24 cellular contexts compared by ENCODE assay signal in the genomic region with DNA sequence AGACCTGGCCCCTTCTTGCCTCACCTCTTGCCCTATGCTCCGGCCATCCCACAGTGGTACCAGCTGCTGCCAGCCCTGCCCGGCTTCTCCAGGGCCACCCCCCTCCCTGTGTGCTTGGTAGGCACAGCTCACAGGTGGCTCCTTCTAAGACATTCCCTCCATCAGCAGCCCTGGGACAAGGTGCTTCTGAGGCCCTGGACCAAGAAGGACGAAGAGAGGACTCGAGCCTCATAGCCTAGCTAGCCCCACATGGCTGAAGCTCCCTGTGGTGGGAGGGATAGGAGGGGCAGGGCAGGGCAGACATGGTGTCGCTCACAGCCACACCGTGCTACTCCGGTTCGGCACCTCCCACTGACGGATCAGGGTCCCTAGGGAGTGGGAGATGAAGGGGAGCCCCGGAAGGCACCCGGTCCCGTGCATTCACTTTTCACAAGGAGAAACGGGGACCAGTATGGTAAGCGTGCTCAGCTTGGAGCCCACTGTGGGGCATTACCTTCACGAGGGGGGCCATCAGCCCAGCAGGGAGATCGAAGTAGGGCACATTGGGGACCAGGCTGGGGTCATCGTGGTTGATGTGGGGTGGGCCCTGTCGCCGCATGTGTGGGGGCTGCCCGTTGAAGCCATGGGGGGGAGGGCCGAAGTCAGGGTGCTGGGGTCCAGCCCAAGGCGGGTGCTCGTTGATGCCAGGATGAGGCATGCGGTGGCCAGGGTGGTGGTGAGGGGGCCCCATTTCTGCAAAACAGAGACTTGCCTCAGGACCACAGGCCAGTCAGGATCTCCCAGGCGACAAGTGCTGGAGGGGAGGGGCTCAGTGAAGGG. TPM values are rescaled to one million over a fixed set of nuclear protein-coding genes. Genes with fewer than 3 reads are reported as not detected.
"Had no signal": no experiment of that assay in that cellular context is flagged by ENCODE, and none has a peak within 500 bp of the region (broad histone marks: within the 10 kb centered on the region; RNA-seq: fewer than 3 reads in every experiment).

No MANE protein-coding gene starts in this region.

- H3K36me3 Mint-ChIP-seq: natural killer cell treated with Interleukin-12 subunit alpha and Interleukin-12 subunit beta and Interleukin-15 and Interleukin-18, amount 100 ng/mL, for 72 hours had no signal

- H3K27ac ChIP-seq: ascending aorta, heart left ventricle, left lung, neutrophil, parathyroid adenoma, sigmoid colon, testis had no signal

- ATAC-seq: activated CD8-positive, alpha-beta T cell treated with anti-CD3 and anti-CD28 coated beads for 36 hours; heart left ventricle; left lung; natural killer cell treated with Interleukin-12 subunit alpha and Interleukin-12 subunit beta and Interleukin-15 and Interleukin-18, amount 100 ng/mL, for 72 hours; stimulated activated effector memory CD8-positive, alpha-beta T cell treated with anti-CD3 and anti-CD28 coated beads, Interleukin-12 subunit alpha, Interleukin-12 subunit beta, amount 100 ng/mL, for 72 hours had no signal

- H3K27me3 Mint-ChIP-seq: activated CD4-positive, alpha-beta T cell treated with anti-CD3 and anti-CD28 coated beads, Interleukin-2, amount 10 ng/mL, durations not matched to agents 24 days and 14 days; activated CD8-positive, alpha-beta T cell treated with anti-CD3 and anti-CD28 coated beads for 36 hours; natural killer cell treated with Interleukin-12 subunit alpha and Interleukin-12 subunit beta and Interleukin-15 and Interleukin-18, amount 100 ng/mL, for 72 hours; type B pancreatic cell had no signal

- H3K4me1 ChIP-seq: ascending aorta, heart left ventricle, left lung, sigmoid colon had no signal

- DNase-seq: activated CD4-positive, alpha-beta T cell treated with anti-CD3 and anti-CD28 coated beads, Interleukin-2, amount 10 ng/mL, durations not matched to agents 24 days and 14 days; activated CD8-positive, alpha-beta T cell treated with anti-CD3 and anti-CD28 coated beads for 36 hours; activated gamma-delta T cell treated with Interleukin-2 at 50 U/mL for 16 hours; cerebellar nuclear complex; cortex of kidney; erythroblast; foreskin melanocyte; heart left ventricle; kidney; left lung; sigmoid colon; stimulated activated CD4-positive, alpha-beta T cell treated with anti-CD3 and anti-CD28 coated beads, Interleukin-4, amount 100 ng/mL, for 24 hours; testis had no signal

- H3K9ac ChIP-seq: parathyroid adenoma had no signal

- H3K4me3 Mint-ChIP-seq: activated CD4-positive, alpha-beta T cell treated with anti-CD3 and anti-CD28 coated beads, Interleukin-2, amount 10 ng/mL, durations not matched to agents 24 days and 14 days; activated CD8-positive, alpha-beta T cell treated with anti-CD3 and anti-CD28 coated beads for 36 hours; mesothelial cell of epicardium; natural killer cell treated with Interleukin-12 subunit alpha and Interleukin-12 subunit beta and Interleukin-15 and Interleukin-18, amount 100 ng/mL, for 72 hours; stimulated activated effector memory CD8-positive, alpha-beta T cell treated with anti-CD3 and anti-CD28 coated beads, Interleukin-12 subunit alpha, Interleukin-12 subunit beta, amount 100 ng/mL, for 72 hours; T-helper 1 cell treated with Interleukin-12 subunit alpha and Interleukin-12 subunit beta and Interleukin-4 antibody, amounts not matched to agents 30 μg/mL and 1 μg/mL, for 36 hours; type B pancreatic cell had no signal

- H3K9me3 Mint-ChIP-seq: activated CD4-positive, alpha-beta T cell treated with anti-CD3 and anti-CD28 coated beads, Interleukin-2, amount 10 ng/mL, durations not matched to agents 24 days and 14 days; activated CD8-positive, alpha-beta T cell treated with anti-CD3 and anti-CD28 coated beads for 36 hours; mesothelial cell of epicardium; natural killer cell treated with Interleukin-12 subunit alpha and Interleukin-12 subunit beta and Interleukin-15 and Interleukin-18, amount 100 ng/mL, for 72 hours; stimulated activated effector memory CD8-positive, alpha-beta T cell treated with anti-CD3 and anti-CD28 coated beads, Interleukin-12 subunit alpha, Interleukin-12 subunit beta, amount 100 ng/mL, for 72 hours; T-helper 1 cell treated with Interleukin-12 subunit alpha and Interleukin-12 subunit beta and Interleukin-4 antibody, amounts not matched to agents 30 μg/mL and 1 μg/mL, for 36 hours; type B pancreatic cell had no signal

- H3K27ac Mint-ChIP-seq: activated CD4-positive, alpha-beta T cell treated with anti-CD3 and anti-CD28 coated beads, Interleukin-2, amount 10 ng/mL, durations not matched to agents 24 days and 14 days; activated CD8-positive, alpha-beta T cell treated with anti-CD3 and anti-CD28 coated beads for 36 hours; mesothelial cell of epicardium; natural killer cell treated with Interleukin-12 subunit alpha and Interleukin-12 subunit beta and Interleukin-15 and Interleukin-18, amount 100 ng/mL, for 72 hours; stimulated activated effector memory CD8-positive, alpha-beta T cell treated with anti-CD3 and anti-CD28 coated beads, Interleukin-12 subunit alpha, Interleukin-12 subunit beta, amount 100 ng/mL, for 72 hours; T-helper 1 cell treated with Interleukin-12 subunit alpha and Interleukin-12 subunit beta and Interleukin-4 antibody, amounts not matched to agents 30 μg/mL and 1 μg/mL, for 36 hours; type B pancreatic cell had no signal

- H2AFZ ChIP-seq: parathyroid adenoma had no signal

- FAIRE-seq: bronchial epithelial cell, endometrium, kidney had no signal

- H3K4me1 Mint-ChIP-seq: activated CD4-positive, alpha-beta T cell treated with anti-CD3 and anti-CD28 coated beads, Interleukin-2, amount 10 ng/mL, durations not matched to agents 24 days and 14 days had no signal

- H3K27me3 ChIP-seq: ascending aorta, heart left ventricle, left lung, neutrophil, sigmoid colon, testis had no signal

- H3K9me3 ChIP-seq: ascending aorta, heart left ventricle, left lung, neutrophil, sigmoid colon, testis had no signal

- H3K4me3 ChIP-seq: ascending aorta, heart left ventricle, left lung, sigmoid colon, testis had no signal

RNA-seq across cellular contexts. Expression of a gene that starts 26.8 kb away (rescaled TPM):
- total RNA-seq: activated CD4-positive, alpha-beta T cell treated with anti-CD3 and anti-CD28 coated beads, Interleukin-2, amount 10 ng/mL, durations not matched to agents 24 days and 14 days; activated CD8-positive, alpha-beta T cell treated with anti-CD3 and anti-CD28 coated beads for 36 hours; ascending aorta; heart left ventricle; kidney; left lung; lung microvascular endothelial cell; mesothelial cell of epicardium; natural killer cell treated with Interleukin-12 subunit alpha and Interleukin-12 subunit beta and Interleukin-15 and Interleukin-18, amount 100 ng/mL, for 72 hours; sigmoid colon had no signal
- polyA plus RNA-seq: heart left ventricle, sigmoid colon had no signal
